Comparison of ENCODE assay signal across 28 cellular contexts in the genomic region with DNA sequence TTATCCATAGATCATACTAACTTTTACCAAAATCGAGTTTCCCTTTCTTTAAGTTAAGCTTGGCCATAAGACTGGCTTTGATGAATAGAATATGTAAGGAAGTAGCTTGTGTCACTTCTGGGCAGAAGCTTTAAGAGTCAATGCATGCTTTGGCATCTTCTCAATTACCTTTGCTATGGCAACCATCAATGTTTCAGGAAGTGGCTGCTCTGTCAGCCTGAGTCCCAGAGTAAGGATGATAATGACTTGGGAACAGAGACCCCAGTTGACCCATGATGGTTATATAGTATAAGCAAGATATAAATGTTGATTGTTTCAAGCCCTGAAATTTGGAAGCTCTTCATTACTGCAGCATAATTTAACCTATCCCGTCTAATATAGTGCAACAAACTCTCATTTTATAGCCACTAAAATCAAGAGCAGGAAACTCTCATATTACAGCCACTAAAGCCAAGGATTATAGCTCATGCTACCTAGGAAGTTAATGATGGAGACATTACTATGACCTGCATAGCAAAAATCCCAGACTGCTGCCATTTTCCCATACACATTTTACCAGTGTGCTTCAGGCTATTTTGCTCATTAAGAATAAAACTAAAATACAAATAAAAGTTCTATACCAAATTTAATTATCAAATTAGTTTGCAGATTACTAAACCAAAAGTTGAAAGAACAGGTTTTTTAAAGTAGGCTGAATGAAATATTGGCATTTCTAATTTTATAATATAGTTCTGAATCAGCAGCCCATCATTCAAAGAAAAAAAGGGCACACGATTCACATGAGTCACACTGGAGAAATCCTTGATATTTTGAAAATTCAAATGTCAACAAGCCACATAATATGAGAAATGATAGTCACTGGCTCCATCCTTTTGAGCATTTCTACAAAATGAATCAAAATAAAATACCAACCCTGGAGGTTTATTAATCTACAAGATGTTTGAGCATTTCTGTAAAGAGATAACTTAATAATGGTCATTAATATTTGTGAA. TPM values are rescaled to one million over a fixed set of nuclear protein-coding genes. Genes with fewer than 3 reads are reported as not detected.
DNase-seq lines count a peak whose midpoint lies in the region; ATAC-seq and TF ChIP-seq lines count a peak whose summit lies in the region.
"Had no signal": no experiment of that assay in that cellular context is flagged by ENCODE, and none has a peak within 500 bp of the region (broad histone marks: within the 10 kb centered on the region; RNA-seq: fewer than 3 reads in every experiment).

No MANE protein-coding gene starts in this region.

- in situ Hi-C loops in astrocyte of the spinal cord (cut with HindIII; ENCODE audit: low sequenced_read_pairs): no loop called here

- no peak for TF ChIP-seq CTCF in astrocyte of the spinal cord (IDR thresholded peaks at IDR 0.05; ENCODE audit: low read depth, low read length)

- H3K4me3 ChIP-seq in astrocyte of the spinal cord (ENCODE audit: low read depth, low read length): no peak overlapping the region
- H3K4me3 ChIP-seq: body of pancreas, gastrocnemius medialis, mucosa of descending colon, sigmoid colon had no signal

- ATAC-seq in HG02970 (IDR thresholded peaks at IDR 0.05; ENCODE audit: low FRiP score, unreplicated experiment): no peak
- ATAC-seq: body of pancreas; effector memory CD8-positive, alpha-beta T cell; esophagus mucosa; gastrocnemius medialis; mucosa of descending colon; T-helper 17 cell had no signal

- DNase-seq in NCI-H748 (lab: John Stamatoyannopoulos, UW; ENCODE audit: unreplicated experiment) (peak; percentile 8), NCI-H748 treated with DMSO at 0.1 percent for 48 hours (lab: John Stamatoyannopoulos, UW) (no peak), M059J (ENCODE audit: low read depth) (peak; percentile 3), astrocyte of the spinal cord (ENCODE audit: low read depth, low spot score) (peak; percentile 10), putamen (ENCODE audit: low spot score) (peak; percentile 13), caudate nucleus (lab: John Stamatoyannopoulos, UW) (no peak), amniotic stem cell (lab: John Stamatoyannopoulos, UW) (no peak)
- DNase-seq: activated CD4-positive, alpha-beta T cell treated with anti-CD3 and anti-CD28 coated beads, Interleukin-2, amount 50 U/mL, for 1 hour; body of pancreas; effector memory CD8-positive, alpha-beta T cell; gastrocnemius medialis; GF-D8; islet precursor cell; mucosa of descending colon; NCI-H187; nephron progenitor cell; NK-92 treated with Interleukin-12 subunit alpha and Interleukin-12 subunit beta, amount 100 ng/mL, for 24 hours; sigmoid colon; T-helper 17 cell had no signal

- H3K27ac ChIP-seq in caudate nucleus (ENCODE audit: low read depth, low read length): no peak overlapping the region
- H3K27ac ChIP-seq: body of pancreas, C4-2B, gastrocnemius medialis, sigmoid colon, VCaP had no signal

RNA-seq across cellular contexts. Expression of a gene that starts 23.8 kb away (rescaled TPM):
- total RNA-seq in M059J (2014; rRNA removed; shearing (Covaris generic)): not detected in 2 replicates
- total RNA-seq: body of pancreas, esophagus mucosa, gastrocnemius medialis, lower leg skin, mucosa of descending colon, posterior vena cava, sigmoid colon, SK-MEL-5, subcutaneous adipose tissue, T-helper 17 cell, ureter had no signal

Comparison
In these comparisons a context has a peak if more than half of its experiments do, and no peak if none do; other contexts are left out.
1. DNase-seq: peak in NCI-H748 (single experiment), M059J (single experiment), astrocyte of the spinal cord (single experiment) and putamen (single experiment); none in NCI-H748 treated with DMSO at 0.1 percent for 48 hours (single experiment), caudate nucleus (0 of 61) and amniotic stem cell (single experiment).